Comparison of ENCODE assay signal across 8 cellular contexts in the genomic region with DNA sequence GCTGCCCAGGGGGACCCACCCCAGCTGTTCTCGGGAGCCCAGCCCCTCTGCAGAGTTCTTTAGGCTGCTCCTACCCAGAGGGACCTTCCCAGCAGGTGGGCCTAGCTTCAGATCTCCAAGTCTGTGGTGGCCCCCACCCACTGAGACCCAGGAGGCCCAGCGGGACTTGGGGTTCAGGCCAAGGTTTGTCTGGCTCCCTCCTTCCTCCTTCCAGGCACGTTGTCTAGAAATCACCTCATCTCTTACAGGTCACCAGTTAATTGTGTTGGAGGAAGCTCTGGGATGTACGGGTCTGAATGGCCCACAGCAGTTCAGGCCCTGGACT.
"Had no signal": no experiment of that assay in that cellular context is flagged by ENCODE, and none has a peak within 500 bp of the region (broad histone marks: within the 10 kb centered on the region; RNA-seq: fewer than 3 reads in every experiment).

No MANE protein-coding gene starts in this region.

- H3K4me3 ChIP-seq: gastrocnemius medialis, heart left ventricle, left ventricle myocardium inferior, right atrium auricular region, skin epidermis, transverse colon had no signal

- H3K4me1 ChIP-seq: gastrocnemius medialis had no signal

- H3K27ac ChIP-seq: dorsolateral prefrontal cortex, gastrocnemius medialis, heart left ventricle, left ventricle myocardium inferior, right atrium auricular region, transverse colon had no signal

- FAIRE-seq: astrocyte had no signal

- H3K27me3 ChIP-seq: transverse colon had no signal

- H3K9me3 ChIP-seq: gastrocnemius medialis, heart left ventricle, left ventricle myocardium inferior, right atrium auricular region, transverse colon had no signal

- H3K36me3 ChIP-seq: gastrocnemius medialis, heart left ventricle, left ventricle myocardium inferior, right atrium auricular region, transverse colon had no signal
